15 cellular contexts compared by ENCODE assay signal in genomic region chr10:49760789-49761188, GRCh38. TPM values are rescaled to one million over a fixed set of nuclear protein-coding genes. Genes with fewer than 3 reads are reported as not detected.
DNase-seq lines count a peak whose midpoint lies in the region; ATAC-seq and FAIRE-seq lines count a peak whose summit lies in the region.
"Had no signal": no experiment of that assay in that cellular context is flagged by ENCODE, and none has a peak within 500 bp of the region (broad histone marks: within the 10 kb centered on the region; RNA-seq: fewer than 3 reads in every experiment).

No MANE protein-coding gene starts in this region.

- no peak overlapping the region for H2BK15ac ChIP-seq in mesendoderm (replicated peaks; ENCODE audit: low read depth)

- no peak overlapping the region for H3K18ac ChIP-seq in mesendoderm (ENCODE audit: low read length)

- peaks cover 69% of the 10 kb centered on the region for H3K27me3 Mint-ChIP-seq in central memory CD8-positive, alpha-beta T cell

- H3K4me1 Mint-ChIP-seq in central memory CD8-positive, alpha-beta T cell, result no peaks in the 10 kb centered on the region

- no peak overlapping the region for H3K27ac Mint-ChIP-seq in central memory CD8-positive, alpha-beta T cell (ENCODE audit: low read depth)

- H2BK120ac ChIP-seq in mesendoderm (ENCODE audit: low read depth, low read length), result no peak overlapping the region

- FAIRE-seq in urothelium cell line (lab: Jason Lieb, UNC), result peak; percentile 30
- FAIRE-seq: H54 had no signal

- H4K8ac ChIP-seq in mesendoderm (ENCODE audit: low read depth, low read length), result no peak overlapping the region

- no peaks in the 10 kb centered on the region for H3K4me1 ChIP-seq in mesendoderm (ENCODE audit: control insufficient read depth, low read depth, low read length)

- H3K4me3 Mint-ChIP-seq in central memory CD8-positive, alpha-beta T cell, result peak overlapping the region; percentile 34

- H4K5ac ChIP-seq in mesendoderm (ENCODE audit: low read length), result no peak overlapping the region

- H3K9me3 Mint-ChIP-seq in central memory CD8-positive, alpha-beta T cell, result no peaks in the 10 kb centered on the region

- no peak overlapping the region for H2BK5ac ChIP-seq in mesendoderm (ENCODE audit: low read length)

- no peak overlapping the region for H3K23ac ChIP-seq in mesendoderm (ENCODE audit: low read length)

- no peak overlapping the region for H3K27ac ChIP-seq in mesendoderm (ENCODE audit: low read depth, low read length)

- no peaks in the 10 kb centered on the region for H3K36me3 ChIP-seq in mesendoderm (ENCODE audit: control insufficient read depth, insufficient read depth, low read length)

- no peak overlapping the region for H2AK5ac ChIP-seq in mesendoderm (ENCODE audit: low read length)

- WGBS in mesendoderm (ENCODE audit: extremely low coverage, insufficient coverage, low lambda C conversion rate), result no CpG with 5 or more reads among the region's 3 CpGs

- peak overlapping the region; percentile 15 for H3K56ac ChIP-seq in mesendoderm (ENCODE audit: low read length)

- DNase-seq in Right ventricle myocardium superior (peak; percentile 23), cardiac septum (ENCODE audit: low spot score) (no peak), mesendoderm (no peak), urothelium cell line (ENCODE audit: low spot score) (no peak), kidney tubule cell (ENCODE audit: low spot score) (no peak), C1 segment of cervical spinal cord (lab: John Stamatoyannopoulos, UW) (no peak)
- DNase-seq in central memory CD8-positive, alpha-beta T cell (ENCODE audit: low spot score in 2 of 2), result no peak
- DNase-seq: activated CD4-positive, alpha-beta T cell treated with anti-CD3 and anti-CD28 coated beads, Interleukin-2, amount 50 U/mL, for 1 hour; DMS153; NCI-H2171; stimulated activated naive CD4-positive, alpha-beta T cell; T-helper 9 cell had no signal

- peaks cover 2% of the 10 kb centered on the region for H3K27me3 ChIP-seq in mesendoderm (ENCODE audit: insufficient read depth, low read length, poor library complexity)

- H3K4me3 ChIP-seq in mesendoderm (ENCODE audit: low read length), result no peak overlapping the region
- H3K4me3 ChIP-seq: lung had no signal

- no peak overlapping the region for H3K4ac ChIP-seq in mesendoderm (ENCODE audit: low read depth, low read length)

- no peak overlapping the region for H3K4me2 ChIP-seq in mesendoderm (ENCODE audit: low read length)

- intact Hi-C loops in Right ventricle myocardium superior (cut with DNase I), result no loop called here
- intact Hi-C loops in cardiac septum (cut with DNase I), result no loop called here

- H3K79me2 ChIP-seq in mesendoderm (ENCODE audit: control insufficient read depth, insufficient read depth, low read length), result no peaks in the 10 kb centered on the region

- H3K79me1 ChIP-seq in mesendoderm (ENCODE audit: low read length), result no peaks in the 10 kb centered on the region

- H3K9ac ChIP-seq in mesendoderm (ENCODE audit: low read length), result no peak overlapping the region

- ATAC-seq in Right ventricle myocardium superior (ENCODE audit: poor library complexity) (no peak), GM18858 (IDR thresholded peaks at IDR 0.05; ENCODE audit: unreplicated experiment) (no peak)
- no peak for ATAC-seq in central memory CD8-positive, alpha-beta T cell (replicated peaks; ENCODE audit: extremely low read depth, poor library complexity, severe bottlenecking)

- no peaks in the 10 kb centered on the region for H3K36me3 Mint-ChIP-seq in central memory CD8-positive, alpha-beta T cell (ENCODE audit: insufficient read depth)

RNA-seq across cellular contexts. Expression of gene OGDHL, which starts 1.3 kb away (rescaled TPM):
- total RNA-seq in Right ventricle myocardium superior (1.8 TPM), cardiac septum (11.5 TPM)
- polyA plus RNA-seq in mesendoderm (2013, experiment 1 of 2), result 4.4 TPM
- polyA plus RNA-seq in mesendoderm (2013, experiment 2 of 2), result 4.2 TPM
